Comparison of ENCODE assay signal across 16 cellular contexts in the genomic region with DNA sequence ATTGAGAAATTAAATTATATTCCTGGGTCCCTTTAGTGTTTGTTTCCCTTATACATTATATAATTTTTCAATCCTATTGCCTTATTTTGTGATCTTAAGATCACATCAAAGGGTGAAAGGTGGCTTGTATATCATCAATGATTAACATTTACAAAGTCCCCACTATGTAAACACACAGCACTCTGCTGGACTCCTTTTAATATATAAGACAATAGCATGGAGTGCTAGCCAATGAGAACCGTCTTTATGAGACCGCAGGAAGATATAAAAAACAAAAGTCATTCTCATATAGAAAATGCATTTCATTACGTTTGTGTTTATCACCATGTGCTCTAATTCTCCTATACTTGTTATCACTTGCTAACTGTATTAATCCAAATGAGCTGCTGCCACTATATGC.
A peak's percentile ranks its signal among the peaks of the same experiment; 100 is the strongest.
DNase-seq lines count a peak whose midpoint lies in the region; ATAC-seq and TF ChIP-seq lines count a peak whose summit lies in the region.
"Had no signal": no experiment of that assay in that cellular context is flagged by ENCODE, and none has a peak within 500 bp of the region (broad histone marks: within the 10 kb centered on the region; RNA-seq: fewer than 3 reads in every experiment).

No MANE protein-coding gene starts in this region.

- H3K4me2 ChIP-seq in HCT116 (ENCODE audit: low read length): no peak overlapping the region
- H3K4me2 ChIP-seq: GM23338 had no signal

- BruUV-seq in HCT116 (replicated peaks; lab: Mats Ljungman, UMichigan) (no TSS peak), A673 (replicated peaks; lab: Mats Ljungman, UMichigan) (no TSS peak)

- H3K79me2 ChIP-seq in HCT116 (ENCODE audit: insufficient read depth, low read length): no peaks in the 10 kb centered on the region

- H3K9me2 ChIP-seq in HCT116 (ENCODE audit: insufficient read depth): no peaks in the 10 kb centered on the region

- H3K9me3 ChIP-seq in HCT116 (ENCODE audit: control insufficient read depth in 1 of 2, insufficient read depth in 1 of 2, low read depth in 1 of 2, low read length in 2 of 2): no peaks in the 10 kb centered on the region
- H3K9me3 ChIP-seq in A673 (ENCODE audit: low read depth, low read length, poor library complexity, severe bottlenecking): no peaks in the 10 kb centered on the region

- H3K4me1 ChIP-seq in HCT116 (ENCODE audit: control insufficient read depth in 1 of 2, insufficient read depth in 2 of 2, low read length in 2 of 2) (no peaks in the 10 kb centered on the region), A673 (ENCODE audit: insufficient read depth, low read length, poor library complexity, severe bottlenecking) (no peaks in the 10 kb centered on the region)

- POLR2A ChIA-PET in HCT116 (lab: Charles Lee) (no interaction called here), A673 (lab: Charles Lee; ENCODE audit: low non-redundant PET) (no interaction called here)

- H3K27me3 ChIP-seq in HCT116 (ENCODE audit: insufficient read depth, low read length): no peaks in the 10 kb centered on the region
- H3K27me3 ChIP-seq in A673 (replicated peaks; ENCODE audit: insufficient read depth, low read depth, low read length, poor library complexity): peaks cover 4% of the 10 kb centered on the region

- H2AFZ ChIP-seq in HCT116 (ENCODE audit: low read depth, low read length, poor library complexity, severe bottlenecking): peak overlapping the region; percentile 7
- H2AFZ ChIP-seq: GM23338 had no signal

- no peak overlapping the region for H3K4me3 ChIP-seq in HCT116 (replicated peaks in 1 of 2; ENCODE audit: low read depth in 1 of 2, low read length in 2 of 2)
- H3K4me3 ChIP-seq in A673 (ENCODE audit: low read depth, low read length, poor library complexity, severe bottlenecking): no peak overlapping the region
- H3K4me3 ChIP-seq: GM23338, K562 had no signal

- H3K36me3 ChIP-seq in HCT116 (ENCODE audit: control insufficient read depth in 1 of 2, insufficient read depth in 2 of 2, low read length in 2 of 2) (no peaks in the 10 kb centered on the region), A673 (ENCODE audit: insufficient read depth, low read length, poor library complexity, severe bottlenecking) (no peaks in the 10 kb centered on the region)

- TF ChIP-seq RAD21 in HCT116 (IDR thresholded peaks at IDR 0.05; ENCODE audit: low read depth): no peak

- RAD21 ChIA-PET in HCT116 (lab: Charles Lee; ENCODE audit: low non-redundant PET in 1 of 2, low total read pairs in 2 of 2, uncharacterized antibody in 2 of 2, unreplicated experiment in 2 of 2): no interaction called here

- TF ChIP-seq POLR2A in HCT116 (IDR thresholded peaks at IDR 0.05; ENCODE audit: borderline replicate concordance, extremely low read depth, insufficient read depth, insufficient read length): no peak

- DNase-seq in HCT116 (ENCODE audit: low read depth, low spot score) (no peak), LoVo (ENCODE audit: low spot score) (peak; percentile 18), A673 (ENCODE audit: low spot score) (no peak)
- DNase-seq: AML-193; CD4-positive, alpha-beta T cell; DMS153; DND-41; EL; HCEC 1CT; IMR-90 had no signal

- H4K20me1 ChIP-seq in HCT116 (ENCODE audit: insufficient read depth): no peaks in the 10 kb centered on the region

- no peak overlapping the region for H3K9ac ChIP-seq in HCT116 (ENCODE audit: low read length)

- no peak for TF ChIP-seq CTCF in HCT116 (IDR thresholded peaks at IDR 0.05 in 2 of 3, conservative IDR thresholded peaks at IDR 0.05 in 1 of 3; ENCODE audit: borderline replicate concordance in 1 of 3, insufficient read depth in 1 of 3, low read depth in 2 of 3, low read length in 2 of 3)
- no peak for TF ChIP-seq CTCF in VCaP (conservative IDR thresholded peaks at IDR 0.05)
- TF ChIP-seq CTCF in A673 (conservative IDR thresholded peaks at IDR 0.05; ENCODE audit: low read depth, low read length): no peak

- CTCF ChIA-PET in HCT116 (lab: Charles Lee) (no interaction called here), A673 (lab: Charles Lee) (no interaction called here)

- no peak overlapping the region for H3K27ac ChIP-seq in HCT116 (ENCODE audit: low read depth, low read length)
- peak overlapping the region; percentile 38; the same call in 1 of the 2 replicates for H3K27ac ChIP-seq in VCaP
- no peak overlapping the region for H3K27ac ChIP-seq in A673 (ENCODE audit: low read depth, low read length, poor library complexity, severe bottlenecking)
- H3K27ac ChIP-seq: C4-2B had no signal

- intact Hi-C loops in HCT116 (cut with micrococcal nuclease) (no loop called here), A673 (cut with micrococcal nuclease; ENCODE audit: unreplicated experiment) (no loop called here)

- no peak for ATAC-seq in HCT116
- no peak for ATAC-seq in GM18511 (IDR thresholded peaks at IDR 0.05; ENCODE audit: unreplicated experiment)
- ATAC-seq in HG03196 (IDR thresholded peaks at IDR 0.05; ENCODE audit: unreplicated experiment): no peak
- ATAC-seq: GM23338, K562 had no signal

TF ChIP-seq in HCT116, 20 proteins besides CTCF, POLR2A, EP300 and RAD21:
- TF ChIP-seq ZFX (IDR thresholded peaks at IDR 0.05) (no peak), EZH2phosphoT487 (IDR thresholded peaks at IDR 0.05; ENCODE audit: borderline replicate concordance) (no peak), CBX3 (IDR thresholded peaks at IDR 0.05; ENCODE audit: low read depth) (no peak), SP1 (IDR thresholded peaks at IDR 0.05; ENCODE audit: low read depth) (no peak)
- TF ChIP-seq, protein P1, sequence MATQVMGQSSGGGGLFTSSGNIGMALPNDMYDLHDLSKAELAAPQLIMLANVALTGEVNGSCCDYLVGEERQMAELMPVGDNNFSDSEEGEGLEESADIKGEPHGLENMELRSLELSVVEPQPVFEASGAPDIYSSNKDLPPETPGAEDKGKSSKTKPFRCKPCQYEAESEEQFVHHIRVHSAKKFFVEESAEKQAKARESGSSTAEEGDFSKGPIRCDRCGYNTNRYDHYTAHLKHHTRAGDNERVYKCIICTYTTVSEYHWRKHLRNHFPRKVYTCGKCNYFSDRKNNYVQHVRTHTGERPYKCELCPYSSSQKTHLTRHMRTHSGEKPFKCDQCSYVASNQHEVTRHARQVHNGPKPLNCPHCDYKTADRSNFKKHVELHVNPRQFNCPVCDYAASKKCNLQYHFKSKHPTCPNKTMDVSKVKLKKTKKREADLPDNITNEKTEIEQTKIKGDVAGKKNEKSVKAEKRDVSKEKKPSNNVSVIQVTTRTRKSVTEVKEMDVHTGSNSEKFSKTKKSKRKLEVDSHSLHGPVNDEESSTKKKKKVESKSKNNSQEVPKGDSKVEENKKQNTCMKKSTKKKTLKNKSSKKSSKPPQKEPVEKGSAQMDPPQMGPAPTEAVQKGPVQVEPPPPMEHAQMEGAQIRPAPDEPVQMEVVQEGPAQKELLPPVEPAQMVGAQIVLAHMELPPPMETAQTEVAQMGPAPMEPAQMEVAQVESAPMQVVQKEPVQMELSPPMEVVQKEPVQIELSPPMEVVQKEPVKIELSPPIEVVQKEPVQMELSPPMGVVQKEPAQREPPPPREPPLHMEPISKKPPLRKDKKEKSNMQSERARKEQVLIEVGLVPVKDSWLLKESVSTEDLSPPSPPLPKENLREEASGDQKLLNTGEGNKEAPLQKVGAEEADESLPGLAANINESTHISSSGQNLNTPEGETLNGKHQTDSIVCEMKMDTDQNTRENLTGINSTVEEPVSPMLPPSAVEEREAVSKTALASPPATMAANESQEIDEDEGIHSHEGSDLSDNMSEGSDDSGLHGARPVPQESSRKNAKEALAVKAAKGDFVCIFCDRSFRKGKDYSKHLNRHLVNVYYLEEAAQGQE (IDR thresholded peaks at IDR 0.05; ENCODE audit: low read depth): no peak
- TF ChIP-seq, protein P2, sequence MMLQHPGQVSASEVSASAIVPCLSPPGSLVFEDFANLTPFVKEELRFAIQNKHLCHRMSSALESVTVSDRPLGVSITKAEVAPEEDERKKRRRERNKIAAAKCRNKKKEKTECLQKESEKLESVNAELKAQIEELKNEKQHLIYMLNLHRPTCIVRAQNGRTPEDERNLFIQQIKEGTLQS (IDR thresholded peaks at IDR 0.05): no peak
TF ChIP-seq in HCT116: peak in this region for 0.
